Comparison of ENCODE assay signal across 35 cellular contexts in genomic region chr22:24350627-24351026, GRCh38.
"Had no signal": no experiment of that assay in that cellular context is flagged by ENCODE, and none has a peak within 500 bp of the region (broad histone marks: within the 10 kb centered on the region; RNA-seq: fewer than 3 reads in every experiment).

No MANE protein-coding gene starts in this region.

- H3K4me3 ChIP-seq: adrenal gland, body of pancreas, breast epithelium, cardiac muscle cell had no signal

- H3K27ac ChIP-seq: adrenal gland, body of pancreas, brain microvascular endothelial cell, cardiac muscle cell, VCaP had no signal

- H3K9me3 ChIP-seq: adrenal gland, body of pancreas, breast epithelium had no signal

- H3K4me1 ChIP-seq: adrenal gland, body of pancreas, breast epithelium had no signal

- H3K27ac Mint-ChIP-seq: activated B cell treated with CpG ODN at 0.5 μM for 24 hours; activated CD4-positive, alpha-beta memory T cell treated with anti-CD3 and anti-CD28 coated beads for 36 hours; activated CD4-positive, alpha-beta T cell treated with anti-CD3 and anti-CD28 coated beads, Interleukin-2, amount 10 ng/mL, durations not matched to agents 24 days and 14 days; activated CD8-positive, alpha-beta T cell treated with anti-CD3 and anti-CD28 coated beads for 36 hours; activated naive CD4-positive, alpha-beta T cell treated with anti-CD3 and anti-CD28 coated beads for 36 hours; activated naive CD8-positive, alpha-beta T cell treated with anti-CD3 and anti-CD28 coated beads for 36 hours; activated T-cell treated with anti-CD3 and anti-CD28 coated beads, Interleukin-2, amount 50 U/mL, for 72 hours; activated T-helper 1 cell treated with anti-CD3 and anti-CD28 coated beads, Interleukin-12 subunit alpha, Interleukin-12 subunit beta, Interleukin-2, Interleukin-4 antibody, amounts not matched to agents 30 ng/mL and 10 ng/mL and 1 ng/mL, durations not matched to agents 14 hours and 24 hours and 36 hours; T-helper 1 cell treated with Interleukin-12 subunit alpha and Interleukin-12 subunit beta and Interleukin-4 antibody, amounts not matched to agents 30 μg/mL and 1 μg/mL, for 36 hours had no signal

- H3K27me3 ChIP-seq: adrenal gland, body of pancreas, brain microvascular endothelial cell, breast epithelium, cardiac muscle cell had no signal

- H3K9me3 Mint-ChIP-seq: activated naive CD4-positive, alpha-beta T cell treated with anti-CD3 and anti-CD28 coated beads for 36 hours; activated T-cell treated with anti-CD3 and anti-CD28 coated beads, Interleukin-2, amount 50 U/mL, for 4 hours; activated T-cell treated with anti-CD3 and anti-CD28 coated beads, Interleukin-2, amount 50 U/mL, for 72 hours; activated T-helper 17 cell treated with anti-CD3 and anti-CD28 coated beads, Interleukin-2, amount 50 U/mL, for 72 hours had no signal

- H3K4me1 Mint-ChIP-seq: activated B cell treated with CpG ODN at 0.5 μM for 24 hours; activated naive CD8-positive, alpha-beta T cell treated with anti-CD3 and anti-CD28 coated beads for 36 hours; activated T-helper 17 cell treated with anti-CD3 and anti-CD28 coated beads, Interleukin-2, amount 50 U/mL, for 72 hours had no signal

- H3K4me3 Mint-ChIP-seq: activated B cell treated with CpG ODN at 0.5 μM for 24 hours; activated CD4-positive, alpha-beta memory T cell treated with anti-CD3 and anti-CD28 coated beads for 36 hours; activated CD4-positive, alpha-beta T cell treated with anti-CD3 and anti-CD28 coated beads, Interleukin-2, amount 10 ng/mL, durations not matched to agents 24 days and 14 days; activated CD8-positive, alpha-beta T cell treated with anti-CD3 and anti-CD28 coated beads for 36 hours; activated naive CD4-positive, alpha-beta T cell treated with anti-CD3 and anti-CD28 coated beads for 36 hours; activated naive CD8-positive, alpha-beta T cell treated with anti-CD3 and anti-CD28 coated beads for 36 hours; activated T-cell treated with anti-CD3 and anti-CD28 coated beads, Interleukin-2, amount 50 U/mL, for 4 hours; activated T-cell treated with anti-CD3 and anti-CD28 coated beads, Interleukin-2, amount 50 U/mL, for 72 hours; activated T-helper 1 cell treated with anti-CD3 and anti-CD28 coated beads, Interleukin-12 subunit alpha, Interleukin-12 subunit beta, Interleukin-2, Interleukin-4 antibody, amounts not matched to agents 30 ng/mL and 10 ng/mL and 1 ng/mL, durations not matched to agents 14 hours and 24 hours and 36 hours; activated T-helper 17 cell treated with anti-CD3 and anti-CD28 coated beads, Interleukin-2, amount 50 U/mL, for 72 hours; T-helper 1 cell treated with Interleukin-12 subunit alpha and Interleukin-12 subunit beta and Interleukin-4 antibody, amounts not matched to agents 30 μg/mL and 1 μg/mL, for 36 hours; T-helper 2 cell treated with Interferon-gamma antibody and Interleukin-4, amounts not matched to agents 5 μg/mL and 100 μg/mL, for 36 hours had no signal

- H3K27me3 Mint-ChIP-seq: activated B cell treated with CpG ODN at 0.5 μM for 24 hours; activated CD4-positive, alpha-beta memory T cell treated with anti-CD3 and anti-CD28 coated beads for 36 hours; activated CD4-positive, alpha-beta T cell treated with anti-CD3 and anti-CD28 coated beads, Interleukin-2, amount 10 ng/mL, durations not matched to agents 24 days and 14 days; activated CD8-positive, alpha-beta T cell treated with anti-CD3 and anti-CD28 coated beads for 36 hours; activated naive CD8-positive, alpha-beta T cell treated with anti-CD3 and anti-CD28 coated beads for 36 hours; activated T-helper 17 cell treated with anti-CD3 and anti-CD28 coated beads, Interleukin-2, amount 50 U/mL, for 72 hours had no signal

- ATAC-seq: activated CD8-positive, alpha-beta T cell treated with anti-CD3 and anti-CD28 coated beads for 36 hours; activated naive CD4-positive, alpha-beta T cell treated with anti-CD3 and anti-CD28 coated beads, Interleukin-2, amount 50 U/mL, for 72 hours; activated T-cell treated with anti-CD3 and anti-CD28 coated beads, Interleukin-2, amount 50 U/mL, for 4 hours; activated T-helper 17 cell treated with anti-CD3 and anti-CD28 coated beads, Interleukin-2, amount 50 U/mL, for 72 hours; body of pancreas had no signal

- DNase-seq: activated B cell treated with CpG ODN at 0.5 μM for 24 hours; activated CD4-positive, alpha-beta memory T cell treated with anti-CD3 and anti-CD28 coated beads for 36 hours; activated CD4-positive, alpha-beta T cell treated with anti-CD3 and anti-CD28 coated beads for 4 hours; activated CD4-positive, alpha-beta T cell treated with anti-CD3 and anti-CD28 coated beads, Interleukin-2, amount 10 ng/mL, durations not matched to agents 24 days and 14 days; activated CD4-positive, alpha-beta T cell treated with anti-CD3 and anti-CD28 coated beads, Interleukin-2, amount 50 U/mL, for 1 hour; activated CD4-positive, alpha-beta T cell treated with anti-CD3 and anti-CD28 coated beads, Interleukin-2, amount 50 U/mL, for 4 hours; activated CD4-positive, CD25-positive, alpha-beta regulatory T cell treated with anti-CD3 and anti-CD28 coated beads, Interleukin-2, amount 50 U/mL, for 72 hours; activated CD8-positive, alpha-beta memory T cell treated with anti-CD3 and anti-CD28 coated beads, Interleukin-2, amount 50 U/mL, for 4 hours; activated CD8-positive, alpha-beta T cell treated with anti-CD3 and anti-CD28 coated beads for 36 hours; activated effector memory CD4-positive, alpha-beta T cell treated with anti-CD3 and anti-CD28 coated beads, Interleukin-2, amount 50 U/mL, for 16 hours; activated gamma-delta T cell treated with Interleukin-2 at 50 U/mL for 16 hours; activated naive CD4-positive, alpha-beta T cell; activated naive CD4-positive, alpha-beta T cell treated with anti-CD3 and anti-CD28 coated beads for 36 hours; activated naive CD4-positive, alpha-beta T cell treated with anti-CD3 and anti-CD28 coated beads, Interleukin-2, amount 50 U/mL, for 16 hours; activated naive CD8-positive, alpha-beta T cell treated with anti-CD3 and anti-CD28 coated beads for 36 hours; activated T-cell treated with anti-CD3 and anti-CD28 coated beads for 4 hours; activated T-cell treated with anti-CD3 and anti-CD28 coated beads, Interleukin-2, amount 50 U/mL, for 1 hour; activated T-cell treated with anti-CD3 and anti-CD28 coated beads, Interleukin-2, amount 50 U/mL, for 4 hours; activated T-cell treated with anti-CD3 and anti-CD28 coated beads, Interleukin-2, amount 50 U/mL, for 72 hours; adrenal gland; amniotic stem cell; aorta; body of pancreas; brain microvascular endothelial cell; central memory CD4-positive, alpha-beta T cell; T-helper 1 cell; T-helper 9 cell had no signal
